22 cellular contexts compared by ENCODE assay signal in genomic region chr3:58622436-58622835, GRCh38. TPM values are rescaled to one million over a fixed set of nuclear protein-coding genes. Genes with fewer than 3 reads are reported as not detected.
A peak's percentile ranks its signal among the peaks of the same experiment; 100 is the strongest.
DNase-seq lines count a peak whose midpoint lies in the region; ATAC-seq and TF ChIP-seq lines count a peak whose summit lies in the region.
"Had no signal": no experiment of that assay in that cellular context is flagged by ENCODE, and none has a peak within 500 bp of the region (broad histone marks: within the 10 kb centered on the region; RNA-seq: fewer than 3 reads in every experiment).

No MANE protein-coding gene starts in this region.

- no peak overlapping the region for H4K8ac ChIP-seq in neuronal stem cell (ENCODE audit: low read depth, low read length)

- DNase-seq in left lung, result no peak
- no peak for DNase-seq in neuronal stem cell (ENCODE audit: low spot score)
- no peak for DNase-seq in type B pancreatic cell (ENCODE audit: extremely low spot score, unreplicated experiment)
- no peak for DNase-seq in activated naive CD4-positive, alpha-beta T cell treated with anti-CD3 and anti-CD28 coated beads for 36 hours
- no peak for DNase-seq in HAP-1 (ENCODE audit: low spot score in 2 of 2)
- no peak for DNase-seq in germinal center (ENCODE audit: low spot score)
- DNase-seq: C1 segment of cervical spinal cord; Calu3; CD4-positive, alpha-beta memory T cell; COR-L47; DMS53; DMS79 treated with DMSO at 0.1 percent for 48 hours; GM23248; H7 had no signal

- H3K27ac Mint-ChIP-seq in brain (peak overlapping the region in 3 of 5 experiments; percentile 50 to 98 (median 57)), type B pancreatic cell (peak overlapping the region; percentile 100)
- H3K27ac Mint-ChIP-seq in activated naive CD4-positive, alpha-beta T cell treated with anti-CD3 and anti-CD28 coated beads for 36 hours, result no peak overlapping the region
- H3K27ac Mint-ChIP-seq: CD4-positive, alpha-beta memory T cell had no signal

- H3K36me3 Mint-ChIP-seq in brain (no peaks in the 10 kb centered on the region), type B pancreatic cell (no peaks in the 10 kb centered on the region)
- H3K36me3 Mint-ChIP-seq in activated naive CD4-positive, alpha-beta T cell treated with anti-CD3 and anti-CD28 coated beads for 36 hours (ENCODE audit: low read depth), result no peaks in the 10 kb centered on the region
- H3K36me3 Mint-ChIP-seq: CD4-positive, alpha-beta memory T cell had no signal

- peaks cover 55% of the 10 kb centered on the region for H3K4me1 Mint-ChIP-seq in brain
- H3K4me1 Mint-ChIP-seq in type B pancreatic cell (ENCODE audit: unreplicated experiment), result peaks cover 38% of the 10 kb centered on the region
- H3K4me1 Mint-ChIP-seq in activated naive CD4-positive, alpha-beta T cell treated with anti-CD3 and anti-CD28 coated beads for 36 hours (ENCODE audit: low read depth), result no peaks in the 10 kb centered on the region

- H3K27me3 Mint-ChIP-seq in brain (no peaks in the 10 kb centered on the region), type B pancreatic cell (peaks cover 3% of the 10 kb centered on the region)
- no peaks in the 10 kb centered on the region for H3K27me3 Mint-ChIP-seq in activated naive CD4-positive, alpha-beta T cell treated with anti-CD3 and anti-CD28 coated beads for 36 hours (ENCODE audit: low read depth)
- H3K27me3 Mint-ChIP-seq: CD4-positive, alpha-beta memory T cell had no signal

- H3K4me3 Mint-ChIP-seq in brain, result peak overlapping the region in 1 of 5 experiments; percentile 38
- H3K4me3 Mint-ChIP-seq in type B pancreatic cell, result peak overlapping the region; percentile 80
- no peak overlapping the region for H3K4me3 Mint-ChIP-seq in activated naive CD4-positive, alpha-beta T cell treated with anti-CD3 and anti-CD28 coated beads for 36 hours
- H3K4me3 Mint-ChIP-seq: CD4-positive, alpha-beta memory T cell had no signal

- intact Hi-C loops in left lung (cut with DNase I), result no loop called here
- intact Hi-C loops in activated naive CD4-positive, alpha-beta T cell treated with anti-CD3 and anti-CD28 coated beads for 36 hours (cut with micrococcal nuclease), result no loop called here

- no peak overlapping the region for H3K23ac ChIP-seq in neuronal stem cell (ENCODE audit: low read depth, low read length, poor library complexity)

- CTCF ChIA-PET in activated naive CD4-positive, alpha-beta T cell treated with anti-CD3 and anti-CD28 coated beads for 36 hours (lab: Charles Lee), result interaction anchor here (1.5 to 2.5 kb wide), 2 partner anchors 10 to 53 kb away, joined by 4 to 8 read pairs; no protein-coding TSS in a partner anchor

- H2BK5ac ChIP-seq in neuronal stem cell (ENCODE audit: low read length), result no peak overlapping the region

- in situ Hi-C loops in HAP-1 (cut with MboI; ENCODE audit: low sequenced_read_pairs), result no loop called here

- H3K4me3 ChIP-seq in left lung (no peak overlapping the region), neuronal stem cell (ENCODE audit: low read length in 2 of 2) (no peak overlapping the region), HAP-1 (no peak overlapping the region)
- H3K4me3 ChIP-seq: GM23248 had no signal

- no peaks in the 10 kb centered on the region for H3K79me1 ChIP-seq in neuronal stem cell (ENCODE audit: low read depth, low read length)

- H3K4me2 ChIP-seq in neuronal stem cell (ENCODE audit: insufficient read depth, low read length, poor library complexity, severe bottlenecking), result no peak overlapping the region

- H2AFZ ChIP-seq in neuronal stem cell (ENCODE audit: low read length), result no peak overlapping the region
- H2AFZ ChIP-seq: GM23248 had no signal

- TF ChIP-seq CTCF in brain (conservative IDR thresholded peaks at IDR 0.05) (no peak), left lung (IDR thresholded peaks at IDR 0.05) (no peak), type B pancreatic cell (conservative IDR thresholded peaks at IDR 0.05) (no peak)

- peak overlapping the region; percentile 91 for H2AK5ac ChIP-seq in neuronal stem cell (ENCODE audit: low read depth, low read length)

- H3K4me1 ChIP-seq in left lung (peaks cover 3 to 5% of the 10 kb centered on the region in 2 donors), neuronal stem cell (ENCODE audit: control insufficient read depth in 2 of 2, insufficient read depth in 1 of 2, low read depth in 1 of 2, low read length in 2 of 2) (peaks cover 25 to 37% of the 10 kb centered on the region in 2 donors), HAP-1 (no peaks in the 10 kb centered on the region; the same call in 1 of the 2 replicates)

- H2BK120ac ChIP-seq in neuronal stem cell (ENCODE audit: low read depth, low read length), result no peak overlapping the region

- no peak overlapping the region for H3K14ac ChIP-seq in neuronal stem cell (ENCODE audit: low read length)

- H3K27me3 ChIP-seq in left lung, result no peaks in the 10 kb centered on the region
- H3K27me3 ChIP-seq in neuronal stem cell (ENCODE audit: control insufficient read depth in 3 of 3, insufficient read depth in 3 of 3, low read depth in 1 of 3, low read length in 3 of 3), result no peaks in the 10 kb centered on the region
- no peaks in the 10 kb centered on the region for H3K27me3 ChIP-seq in HAP-1 (ENCODE audit: low read depth)

- no peak overlapping the region for H4K91ac ChIP-seq in neuronal stem cell (ENCODE audit: low read depth, low read length, poor library complexity)

- H3K36me3 ChIP-seq in left lung, result no peaks in the 10 kb centered on the region
- H3K36me3 ChIP-seq in neuronal stem cell (replicated peaks in 1 of 2; ENCODE audit: control insufficient read depth in 2 of 2, insufficient read depth in 2 of 2, low read length in 2 of 2), result no peaks in the 10 kb centered on the region
- H3K36me3 ChIP-seq in HAP-1 (replicated peaks), result no peaks in the 10 kb centered on the region

- H3K4ac ChIP-seq in neuronal stem cell (ENCODE audit: low read length), result no peak overlapping the region

- H3K27ac ChIP-seq in left lung, result no peak overlapping the region
- no peak overlapping the region for H3K27ac ChIP-seq in neuronal stem cell (replicated peaks; ENCODE audit: low read length)
- H3K27ac ChIP-seq: GM23248 had no signal

- H3K9ac ChIP-seq in neuronal stem cell (ENCODE audit: low read depth, low read length, poor library complexity), result no peak overlapping the region
- H3K9ac ChIP-seq: GM23248 had no signal

- peaks cover 0 to 5% (median 0%) of the 10 kb centered on the region in 5 experiments for H3K9me3 Mint-ChIP-seq in brain
- H3K9me3 Mint-ChIP-seq in type B pancreatic cell, result peaks cover 3% of the 10 kb centered on the region
- H3K9me3 Mint-ChIP-seq in activated naive CD4-positive, alpha-beta T cell treated with anti-CD3 and anti-CD28 coated beads for 36 hours, result no peaks in the 10 kb centered on the region
- H3K9me3 Mint-ChIP-seq: CD4-positive, alpha-beta memory T cell had no signal

- no peak overlapping the region for H2BK15ac ChIP-seq in neuronal stem cell (ENCODE audit: low read length)

- peak; percentile 32 for ATAC-seq in left lung
- ATAC-seq in GM21381 (IDR thresholded peaks at IDR 0.05; ENCODE audit: unreplicated experiment), result no peak
- ATAC-seq: HCT116 had no signal

- no peak overlapping the region for H2BK12ac ChIP-seq in neuronal stem cell (ENCODE audit: low read length)

- H3K9me3 ChIP-seq in left lung (no peaks in the 10 kb centered on the region), neuronal stem cell (replicated peaks in 1 of 2; ENCODE audit: control insufficient read depth in 2 of 2, insufficient read depth in 1 of 2, low read depth in 1 of 2, low read length in 2 of 2) (peaks cover 0 to 2% of the 10 kb centered on the region in 2 donors), HAP-1 (no peaks in the 10 kb centered on the region)

- no CpG with 5 or more reads among the region's 4 CpGs for WGBS in neuronal stem cell (ENCODE audit: extremely low coverage in 2 of 2, insufficient read length in 2 of 2, insufficient replicate concordance in 1 of 2), 2 donors

- no peak overlapping the region for H3K18ac ChIP-seq in neuronal stem cell (ENCODE audit: low read length)

RNA-seq across cellular contexts. Expression of gene FAM3D, which starts 44.1 kb away (rescaled TPM):
- not detected for polyA plus RNA-seq in brain (ENCODE audit: insufficient read depth, low read depth, low replicate concordance)
- total RNA-seq in left lung (1 to 10 TPM; 1.5 to 3.9 TPM), type B pancreatic cell (ENCODE audit: low replicate concordance) (7.4 and 7.6 TPM in 2 replicates)
- polyA plus RNA-seq in neuronal stem cell (2013, experiment 1 of 2), result 0.08 TPM
- polyA plus RNA-seq in neuronal stem cell (2013, experiment 2 of 2), result 0.08 TPM
- not detected for total RNA-seq in activated naive CD4-positive, alpha-beta T cell treated with anti-CD3 and anti-CD28 coated beads for 36 hours
- total RNA-seq: A172; A673; CD4-positive, alpha-beta memory T cell; Daoy; GM23248; H1; H7 had no signal
- polyA plus RNA-seq: BJ; CD4-positive, alpha-beta memory T cell; GM23248; H1 had no signal

RNA-seq across cellular contexts. Expression of gene FAM107A, which starts 45.2 kb away (rescaled TPM):
- polyA plus RNA-seq in brain (ENCODE audit: insufficient read depth, low read depth, low replicate concordance), result 470 TPM
- total RNA-seq in left lung (10 to 100 TPM in 1 of 2 donors, 1 to 10 TPM in 1; 9.2 to 46.5 TPM), type B pancreatic cell (ENCODE audit: low replicate concordance) (2.9 and 4.5 TPM in 2 replicates)
- polyA plus RNA-seq in neuronal stem cell (2013, experiment 1 of 2), result 2.1 TPM
- 2.0 TPM for polyA plus RNA-seq in neuronal stem cell (2013, experiment 2 of 2)
- not detected for total RNA-seq in activated naive CD4-positive, alpha-beta T cell treated with anti-CD3 and anti-CD28 coated beads for 36 hours
- total RNA-seq: A172; A673; Calu3; CD4-positive, alpha-beta memory T cell had no signal
- polyA plus RNA-seq: CD4-positive, alpha-beta memory T cell had no signal
